ENCODE assay signal across 13 cellular contexts in genomic region chr1:165773324-165773965, GRCh38. TPM values are rescaled to one million over a fixed set of nuclear protein-coding genes. Genes with fewer than 3 reads are reported as not detected.
DNase-seq lines count a peak whose midpoint lies in the region; ATAC-seq and TF ChIP-seq lines count a peak whose summit lies in the region.
"Had no signal": no experiment of that assay in that cellular context is flagged by ENCODE, and none has a peak within 500 bp of the region (broad histone marks: within the 10 kb centered on the region; RNA-seq: fewer than 3 reads in every experiment).

No MANE protein-coding gene starts in this region.

- no peak overlapping the region for H3K4me3 Mint-ChIP-seq in activated naive CD4-positive, alpha-beta T cell treated with anti-CD3 and anti-CD28 coated beads, Interleukin-2, amount 50 U/mL, for 24 hours
- no peak overlapping the region for H3K4me3 Mint-ChIP-seq in activated naive CD4-positive, alpha-beta T cell treated with anti-CD3 and anti-CD28 coated beads for 36 hours

- peaks cover 13% of the 10 kb centered on the region for H3K36me3 Mint-ChIP-seq in activated naive CD4-positive, alpha-beta T cell treated with anti-CD3 and anti-CD28 coated beads, Interleukin-2, amount 50 U/mL, for 24 hours
- H3K36me3 Mint-ChIP-seq in activated naive CD4-positive, alpha-beta T cell treated with anti-CD3 and anti-CD28 coated beads for 36 hours (ENCODE audit: low read depth) = peaks cover 21% of the 10 kb centered on the region

- peak overlapping the region; percentile 52 for H3K27ac Mint-ChIP-seq in activated naive CD4-positive, alpha-beta T cell treated with anti-CD3 and anti-CD28 coated beads, Interleukin-2, amount 50 U/mL, for 24 hours
- H3K27ac Mint-ChIP-seq in activated naive CD4-positive, alpha-beta T cell treated with anti-CD3 and anti-CD28 coated beads for 36 hours = no peak overlapping the region
- H3K27ac Mint-ChIP-seq: activated T-helper 2 cell treated with anti-CD3 and anti-CD28 coated beads, Interferon-gamma antibody, Interleukin-2, Interleukin-4, amounts not matched to agents 10 μg/mL and 5 μg/mL and 100 μg/mL, durations not matched to agents 14 hours and 24 hours and 36 hours had no signal

- no peak for DNase-seq in activated naive CD4-positive, alpha-beta T cell treated with anti-CD3 and anti-CD28 coated beads for 36 hours
- DNase-seq in fibroblast of mammary gland (ENCODE audit: low read depth) = peak; percentile 89
- peak; percentile 77 for DNase-seq in stromal cell of bone marrow (ENCODE audit: low read depth)
- DNase-seq in anterior cingulate cortex (lab: John Stamatoyannopoulos, UW) = no peak
- DNase-seq: activated CD4-positive, alpha-beta T cell treated with anti-CD3 and anti-CD28 coated beads for 4 hours; colonic mucosa; hypothalamus; NCI-H524 had no signal

- intact Hi-C loops in activated naive CD4-positive, alpha-beta T cell treated with anti-CD3 and anti-CD28 coated beads for 36 hours (cut with micrococcal nuclease) = no loop called here

- no peaks in the 10 kb centered on the region for H3K9me3 Mint-ChIP-seq in activated naive CD4-positive, alpha-beta T cell treated with anti-CD3 and anti-CD28 coated beads, Interleukin-2, amount 50 U/mL, for 24 hours
- no peaks in the 10 kb centered on the region for H3K9me3 Mint-ChIP-seq in activated naive CD4-positive, alpha-beta T cell treated with anti-CD3 and anti-CD28 coated beads for 36 hours
- H3K9me3 Mint-ChIP-seq: activated T-helper 2 cell treated with anti-CD3 and anti-CD28 coated beads, Interferon-gamma antibody, Interleukin-2, Interleukin-4, amounts not matched to agents 10 μg/mL and 5 μg/mL and 100 μg/mL, durations not matched to agents 14 hours and 24 hours and 36 hours had no signal

- peak; percentile 3; the same call in 2 of the 3 replicates for ATAC-seq in SK-N-SH treated with all-trans-retinoic acid at 6 μM for 48 hours
- no peak for ATAC-seq in HG02759 (IDR thresholded peaks at IDR 0.05; ENCODE audit: unreplicated experiment)
- no peak for ATAC-seq in GM18520 (IDR thresholded peaks at IDR 0.05; ENCODE audit: unreplicated experiment)

- peaks cover 42% of the 10 kb centered on the region for H3K4me1 Mint-ChIP-seq in activated naive CD4-positive, alpha-beta T cell treated with anti-CD3 and anti-CD28 coated beads, Interleukin-2, amount 50 U/mL, for 24 hours
- peaks cover 18% of the 10 kb centered on the region for H3K4me1 Mint-ChIP-seq in activated naive CD4-positive, alpha-beta T cell treated with anti-CD3 and anti-CD28 coated beads for 36 hours (ENCODE audit: low read depth)

- no peak overlapping the region for H3K4me3 ChIP-seq in fibroblast of mammary gland (ENCODE audit: control insufficient read depth, low read depth, low read length)
- H3K4me3 ChIP-seq: colonic mucosa had no signal

- H3K27me3 Mint-ChIP-seq in activated naive CD4-positive, alpha-beta T cell treated with anti-CD3 and anti-CD28 coated beads, Interleukin-2, amount 50 U/mL, for 24 hours = no peaks in the 10 kb centered on the region
- H3K27me3 Mint-ChIP-seq in activated naive CD4-positive, alpha-beta T cell treated with anti-CD3 and anti-CD28 coated beads for 36 hours (ENCODE audit: low read depth) = no peaks in the 10 kb centered on the region

- TF ChIP-seq CTCF in fibroblast of mammary gland (conservative IDR thresholded peaks at IDR 0.05; ENCODE audit: control insufficient read depth, insufficient read depth, low read depth, low read length) = no peak

- CTCF ChIA-PET in activated naive CD4-positive, alpha-beta T cell treated with anti-CD3 and anti-CD28 coated beads for 36 hours (lab: Charles Lee) = interaction anchor here (0.7 kb wide), 1 partner anchor 10 kb away, joined by 4 read pairs; no protein-coding TSS in a partner anchor

TF ChIP-seq in SK-N-SH treated with all-trans-retinoic acid at 6 μM for 48 hours, 23 proteins besides CTCF, POLR2A, EP300 and RAD21:
- TF ChIP-seq POU6F1 (CRISPR knock-in tag; IDR thresholded peaks at IDR 0.05; ENCODE audit: borderline replicate concordance, low read depth) = no peak
TF ChIP-seq in SK-N-SH treated with all-trans-retinoic acid at 6 μM for 48 hours: peak in this region for 0.

RNA-seq across cellular contexts. Expression of gene TMCO1, which starts 4.8 kb away (rescaled TPM):
- total RNA-seq in activated naive CD4-positive, alpha-beta T cell treated with anti-CD3 and anti-CD28 coated beads for 36 hours = 10 to 100 TPM; 50.5 to 50.7 TPM

RNA-seq across cellular contexts. Expression of gene UCK2, which starts 54.0 kb away (rescaled TPM):
- total RNA-seq in activated naive CD4-positive, alpha-beta T cell treated with anti-CD3 and anti-CD28 coated beads for 36 hours = 10 to 100 TPM; 58.8 to 61.5 TPM

Comparison
In these comparisons a context has a peak if more than half of its experiments do, and no peak if none do; other contexts are left out.
1. DNase-seq: peak in fibroblast of mammary gland (single experiment) and stromal cell of bone marrow (single experiment); none in activated naive CD4-positive, alpha-beta T cell treated with anti-CD3 and anti-CD28 coated beads for 36 hours (single experiment) and anterior cingulate cortex (0 of 58).